ENCODE assay signal across 7 cellular contexts in the genomic region with DNA sequence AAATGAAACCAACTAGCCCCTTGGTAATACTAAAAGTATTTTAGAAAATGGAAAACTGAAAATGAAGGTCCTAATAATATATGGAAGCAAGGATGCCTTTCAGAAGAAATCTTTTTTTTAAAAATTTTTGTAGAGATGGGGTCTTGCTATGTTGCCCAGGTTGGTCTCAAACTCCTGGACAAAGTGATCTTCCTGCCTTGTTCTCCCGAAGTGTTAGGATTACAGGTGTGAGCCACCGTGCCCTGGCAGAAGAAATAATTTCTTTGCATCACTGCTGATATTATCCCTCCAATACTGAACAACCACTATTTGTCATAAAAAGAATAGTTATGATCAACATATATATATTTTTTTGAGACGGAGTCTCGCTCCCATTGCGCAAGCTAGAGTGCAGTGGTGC.
"Had no signal": no experiment of that assay in that cellular context is flagged by ENCODE, and none has a peak within 500 bp of the region (broad histone marks: within the 10 kb centered on the region; RNA-seq: fewer than 3 reads in every experiment).

No MANE protein-coding gene starts in this region.

- FAIRE-seq: GM12878, GM12891, GM12892, GM18507, GM19239 had no signal

- H3K4me3 ChIP-seq: GM12878 had no signal

- DNase-seq: GDM1, GF-D8 had no signal
